Comparison of ENCODE assay signal across 9 cellular contexts in genomic region chr12:120199025-120199424, GRCh38. TPM values are rescaled to one million over a fixed set of nuclear protein-coding genes. Genes with fewer than 3 reads are reported as not detected.
DNase-seq lines count a peak whose midpoint lies in the region; ATAC-seq and TF ChIP-seq lines count a peak whose summit lies in the region.
"Had no signal": no experiment of that assay in that cellular context is flagged by ENCODE, and none has a peak within 500 bp of the region (broad histone marks: within the 10 kb centered on the region; RNA-seq: fewer than 3 reads in every experiment).

No MANE protein-coding gene starts in this region.

- TF ChIP-seq CTCF in AG09309 (IDR thresholded peaks at IDR 0.05; ENCODE audit: control insufficient read depth, insufficient read depth, low read depth, low read length, missing control alignments) (no peak), astrocyte of the cerebellum (IDR thresholded peaks at IDR 0.05; ENCODE audit: low read depth, low read length, missing control alignments) (no peak)

- peaks cover 8 to 35% of the 10 kb centered on the region in 2 donors for H3K4me1 ChIP-seq in muscle layer of duodenum (ENCODE audit: control insufficient read depth in 1 of 2, insufficient read depth in 2 of 2, low read length in 2 of 2)

- no peaks in the 10 kb centered on the region for H3K27me3 ChIP-seq in muscle layer of duodenum (ENCODE audit: low read depth, low read length)

- no peak for DNase-seq in AG09309 (ENCODE audit: low read depth)
- peak; percentile 28 for DNase-seq in HT1080 (ENCODE audit: low read depth)
- DNase-seq in astrocyte of the cerebellum (ENCODE audit: low read depth) = no peak
- DNase-seq in HT-29 (ENCODE audit: low spot score) = no peak
- DNase-seq in NCI-H446 (lab: John Stamatoyannopoulos, UW) = no peak
- no peak for DNase-seq in pons (ENCODE audit: low spot score)
- DNase-seq: NCI-H345 had no signal

- ATAC-seq in GM18520 (IDR thresholded peaks at IDR 0.05; ENCODE audit: unreplicated experiment) = no peak

- H3K4me3 ChIP-seq in AG09309 (ENCODE audit: control insufficient read depth, low read depth, low read length) (peak overlapping the region; percentile 75), astrocyte of the cerebellum (ENCODE audit: low read depth, low read length) (peak overlapping the region; percentile 91), muscle layer of duodenum (ENCODE audit: low read depth in 1 of 2, low read length in 2 of 2) (peak overlapping the region; percentile 97 to 99)

- no peaks in the 10 kb centered on the region for H3K9me3 ChIP-seq in muscle layer of duodenum (ENCODE audit: control insufficient read depth in 1 of 2, low read length in 2 of 2)

- in situ Hi-C loops in astrocyte of the cerebellum (cut with HindIII; ENCODE audit: low sequenced_read_pairs) = no loop called here

- H3K36me3 ChIP-seq in muscle layer of duodenum (ENCODE audit: control insufficient read depth in 1 of 2, insufficient read depth in 2 of 2, low read length in 2 of 2) = peaks cover 32 to 39% of the 10 kb centered on the region in 2 donors

- H3K27ac ChIP-seq in muscle layer of duodenum (ENCODE audit: low read length) = peak overlapping the region; percentile 93

RNA-seq across cellular contexts. Expression of gene RPLP0, which starts 1.9 kb away (rescaled TPM):
- total RNA-seq in HT1080 (2014; rRNA removed; shearing (Covaris generic)) = 4,836 and 5,375 TPM in 2 replicates
- polyA plus RNA-seq in HT1080 (2015; cell fraction: cytosol; rRNA removed) = 5,291 and 5,956 TPM in 2 replicates
- 2,009 and 2,141 TPM in 2 replicates for polyA plus RNA-seq in HT1080 (2015; cell fraction: nucleus; rRNA removed)
- total RNA-seq in HT-29 (2014; rRNA removed; shearing (Covaris generic)) = 5,263 and 5,354 TPM in 2 replicates

RNA-seq across cellular contexts. Expression of gene GCN1, which starts 4.5 kb away (rescaled TPM):
- total RNA-seq in HT1080 (2014; rRNA removed; shearing (Covaris generic)) = 107 and 112 TPM in 2 replicates
- polyA plus RNA-seq in HT1080 (2015; cell fraction: cytosol; rRNA removed) = 30.5 and 34.0 TPM in 2 replicates
- 174 and 261 TPM in 2 replicates for polyA plus RNA-seq in HT1080 (2015; cell fraction: nucleus; rRNA removed)
- 217 and 227 TPM in 2 replicates for total RNA-seq in HT-29 (2014; rRNA removed; shearing (Covaris generic))
